ENCODE assay signal across 8 cellular contexts in the genomic region with DNA sequence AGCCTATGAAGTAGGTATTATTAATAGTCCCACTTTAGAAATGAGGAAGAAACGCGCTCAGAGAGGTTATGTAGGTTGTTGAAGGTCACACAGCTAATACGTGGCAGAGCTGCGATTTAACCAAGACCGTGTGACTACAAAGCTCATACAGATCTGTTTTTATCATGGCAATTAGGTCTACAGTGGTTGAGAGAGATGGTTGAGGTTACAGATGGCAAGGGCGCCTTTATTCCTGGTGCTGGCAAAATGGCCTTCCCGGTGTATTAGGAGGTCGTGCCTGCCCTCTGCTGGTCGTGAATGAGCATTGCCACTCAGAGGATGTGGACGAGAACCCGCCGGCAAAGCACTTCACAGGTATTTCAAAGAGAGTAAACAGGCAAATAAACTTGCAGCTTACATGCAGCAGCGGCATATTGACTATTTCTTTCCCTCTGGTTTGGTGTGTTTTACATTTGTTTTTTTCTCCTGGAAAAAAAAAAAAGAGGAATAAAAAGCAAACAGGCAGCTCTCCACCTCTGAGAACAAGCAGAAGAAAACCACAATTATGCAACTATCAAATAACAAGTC.
A peak's percentile ranks its signal among the peaks of the same experiment; 100 is the strongest.
DNase-seq lines count a peak whose midpoint lies in the region; ATAC-seq, FAIRE-seq and TF ChIP-seq lines count a peak whose summit lies in the region.

No MANE protein-coding gene starts in this region.

- H3K9ac ChIP-seq in astrocyte (ENCODE audit: low read length) = no peak overlapping the region

- no peak for ATAC-seq in HG02870 (IDR thresholded peaks at IDR 0.05; ENCODE audit: unreplicated experiment)

- H3K27me3 Mint-ChIP-seq in Calu3 (ENCODE audit: unreplicated experiment) = peaks cover 45% of the 10 kb centered on the region
- peaks cover 20% of the 10 kb centered on the region for H3K27me3 Mint-ChIP-seq in T-helper 2 cell treated with Interferon-gamma antibody and Interleukin-4, amounts not matched to agents 5 μg/mL and 100 μg/mL, for 36 hours (ENCODE audit: low read depth)
- peaks cover 33% of the 10 kb centered on the region for H3K27me3 Mint-ChIP-seq in astrocyte (ENCODE audit: low read depth, unreplicated experiment)

- no peaks in the 10 kb centered on the region for H3K79me2 ChIP-seq in astrocyte (ENCODE audit: insufficient read depth, low read length)

- no peak overlapping the region for H2AFZ ChIP-seq in astrocyte (ENCODE audit: low read depth, low read length)

- no peak overlapping the region for H3K4me2 ChIP-seq in astrocyte (ENCODE audit: low read length)

- H3K9me3 Mint-ChIP-seq in Calu3 (ENCODE audit: low read depth, unreplicated experiment) (no peaks in the 10 kb centered on the region), astrocyte (ENCODE audit: unreplicated experiment) (peaks cover 2% of the 10 kb centered on the region)
- H3K9me3 Mint-ChIP-seq in T-helper 2 cell treated with Interferon-gamma antibody and Interleukin-4, amounts not matched to agents 5 μg/mL and 100 μg/mL, for 36 hours = no peaks in the 10 kb centered on the region

- DNase-seq in Calu3 = peak; percentile 69
- DNase-seq in HCEC 1CT = peak; percentile 40
- DNase-seq in NCI-H1694 treated with DMSO at 0.1 percent for 48 hours (lab: John Stamatoyannopoulos, UW) = peak; percentile 84
- peak; percentile 49 for DNase-seq in T-helper 2 cell treated with Interferon-gamma antibody and Interleukin-4, amounts not matched to agents 5 μg/mL and 100 μg/mL, for 36 hours (ENCODE audit: low spot score)
- DNase-seq in astrocyte (ENCODE audit: low read depth) = peak; percentile 28
- DNase-seq in hepatic stellate cell (ENCODE audit: low spot score) = peak; percentile 71
- DNase-seq in skeletal muscle cell (ENCODE audit: low read depth) = peak; percentile 11

- no peak overlapping the region for H3K4me3 Mint-ChIP-seq in Calu3 (ENCODE audit: low read depth, unreplicated experiment)
- no peak overlapping the region for H3K4me3 Mint-ChIP-seq in T-helper 2 cell treated with Interferon-gamma antibody and Interleukin-4, amounts not matched to agents 5 μg/mL and 100 μg/mL, for 36 hours
- H3K4me3 Mint-ChIP-seq in astrocyte (ENCODE audit: unreplicated experiment) = no peak overlapping the region

- H3K36me3 Mint-ChIP-seq in Calu3 (ENCODE audit: insufficient read depth, unreplicated experiment) (no peaks in the 10 kb centered on the region), astrocyte (ENCODE audit: low read depth, unreplicated experiment) (peaks cover 2% of the 10 kb centered on the region)
- no peaks in the 10 kb centered on the region for H3K36me3 Mint-ChIP-seq in T-helper 2 cell treated with Interferon-gamma antibody and Interleukin-4, amounts not matched to agents 5 μg/mL and 100 μg/mL, for 36 hours (ENCODE audit: low read depth)

- peaks cover 7% of the 10 kb centered on the region for H3K27me3 ChIP-seq in astrocyte (ENCODE audit: insufficient read depth, low read length)

- H3K36me3 ChIP-seq in astrocyte (ENCODE audit: insufficient read depth, low read length) = no peaks in the 10 kb centered on the region

- peak; percentile 84 for TF ChIP-seq CTCF in Calu3 (IDR thresholded peaks at IDR 0.05; ENCODE audit: unreplicated experiment)
- peak; percentile 89 for TF ChIP-seq CTCF in astrocyte (IDR thresholded peaks at IDR 0.05; ENCODE audit: insufficient read depth, low read depth, low read length)

- H3K27ac Mint-ChIP-seq in Calu3 (ENCODE audit: unreplicated experiment) (no peak overlapping the region), astrocyte (ENCODE audit: unreplicated experiment) (no peak overlapping the region)
- H3K27ac Mint-ChIP-seq in T-helper 2 cell treated with Interferon-gamma antibody and Interleukin-4, amounts not matched to agents 5 μg/mL and 100 μg/mL, for 36 hours = no peak overlapping the region

- no peaks in the 10 kb centered on the region for H4K20me1 ChIP-seq in astrocyte (ENCODE audit: insufficient read depth, low read length)

- FAIRE-seq in astrocyte (lab: Jason Lieb, UNC) = peak; percentile 58

- H3K27ac ChIP-seq in astrocyte (ENCODE audit: low read depth, low read length) = no peak overlapping the region

- H3K9me3 ChIP-seq in astrocyte (ENCODE audit: insufficient read depth, low read depth, low read length) = no peaks in the 10 kb centered on the region

- no peak overlapping the region for H3K4me3 ChIP-seq in astrocyte (ENCODE audit: insufficient read depth, low read depth, low read length)
- H3K4me3 ChIP-seq in skeletal muscle cell (ENCODE audit: low read depth, low read length) = no peak overlapping the region

- intact Hi-C loops in Calu3 (cut with micrococcal nuclease; ENCODE audit: unreplicated experiment) = loop anchor here (1.0 to 10.0 kb wide), 4 partner anchors 170 to 780 kb away; no protein-coding TSS in a partner anchor

- CTCF ChIA-PET in Calu3 (lab: Charles Lee) = interaction anchor here (0.6 to 1.7 kb wide), 3 partner anchors 171 to 778 kb away, joined by 3 to 7 read pairs (median 5); no protein-coding TSS in a partner anchor

- no peaks in the 10 kb centered on the region for H3K4me1 Mint-ChIP-seq in Calu3 (ENCODE audit: low read depth, unreplicated experiment)
- H3K4me1 Mint-ChIP-seq in T-helper 2 cell treated with Interferon-gamma antibody and Interleukin-4, amounts not matched to agents 5 μg/mL and 100 μg/mL, for 36 hours (ENCODE audit: low read depth) = no peaks in the 10 kb centered on the region
- peaks cover 3% of the 10 kb centered on the region for H3K4me1 Mint-ChIP-seq in astrocyte (ENCODE audit: low read depth, unreplicated experiment)

- BruUV-seq in Calu3 (replicated peaks; lab: Mats Ljungman, UMichigan) = no TSS peak

- H3K4me1 ChIP-seq in astrocyte (ENCODE audit: insufficient read depth, low read length) = no peaks in the 10 kb centered on the region

Comparison
In these comparisons a context has a peak if more than half of its experiments do, and no peak if none do; other contexts are left out.
1. DNase-seq: peak in every context shown above with its lines; median percentile 84 in NCI-H1694 treated with DMSO at 0.1 percent for 48 hours; 71 in hepatic stellate cell; 69 in Calu3; 49 in T-helper 2 cell treated with Interferon-gamma antibody and Interleukin-4, amounts not matched to agents 5 μg/mL and 100 μg/mL, for 36 hours; 40 in HCEC 1CT; 28 in astrocyte; 11 in skeletal muscle cell.